In the genomic region with DNA sequence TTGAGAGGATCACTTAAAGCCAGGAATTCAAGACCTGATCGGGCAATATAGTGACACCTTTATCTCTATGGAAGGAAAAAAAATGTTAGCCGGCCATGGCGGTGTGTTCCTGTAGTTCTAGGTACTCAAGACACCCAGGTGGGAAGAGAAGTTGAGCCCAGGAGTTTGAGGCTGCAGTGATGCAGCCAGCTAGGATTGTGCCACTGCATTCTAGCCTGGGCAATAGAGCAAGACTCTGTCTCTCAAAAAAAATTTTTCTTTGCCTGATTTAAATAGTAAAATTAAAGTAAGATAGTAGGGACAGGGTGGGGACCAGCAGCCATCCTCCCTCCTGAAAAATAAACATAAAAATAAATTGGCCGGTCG, we compare ENCODE assay signal across 1 cellular context.
TF ChIP-seq lines count a peak whose summit lies in the region.

No MANE protein-coding gene starts in this region.

TF ChIP-seq in HepG2, 621 proteins besides CTCF, POLR2A, EP300 and RAD21:
- TF ChIP-seq ZBTB8A (CRISPR knock-in tag; IDR thresholded peaks at IDR 0.05; ENCODE audit: borderline replicate concordance, low read depth) (no peak), JUND (CRISPR knock-in tag; IDR thresholded peaks at IDR 0.05) (no peak), ZNF350 (CRISPR knock-in tag; IDR thresholded peaks at IDR 0.05; ENCODE audit: borderline replicate concordance, low read depth) (0 out of 2 replicates have a peak, but pooled peaks have one; percentile 22), SAP130 (CRISPR knock-in tag; IDR thresholded peaks at IDR 0.05; ENCODE audit: low read depth) (no peak), ZNF260 (CRISPR knock-in tag; IDR thresholded peaks at IDR 0.05; ENCODE audit: borderline replicate concordance, low read depth) (no peak), TSC22D2 (CRISPR knock-in tag; IDR thresholded peaks at IDR 0.05; ENCODE audit: borderline replicate concordance) (no peak)
- TF ChIP-seq, protein P1, sequence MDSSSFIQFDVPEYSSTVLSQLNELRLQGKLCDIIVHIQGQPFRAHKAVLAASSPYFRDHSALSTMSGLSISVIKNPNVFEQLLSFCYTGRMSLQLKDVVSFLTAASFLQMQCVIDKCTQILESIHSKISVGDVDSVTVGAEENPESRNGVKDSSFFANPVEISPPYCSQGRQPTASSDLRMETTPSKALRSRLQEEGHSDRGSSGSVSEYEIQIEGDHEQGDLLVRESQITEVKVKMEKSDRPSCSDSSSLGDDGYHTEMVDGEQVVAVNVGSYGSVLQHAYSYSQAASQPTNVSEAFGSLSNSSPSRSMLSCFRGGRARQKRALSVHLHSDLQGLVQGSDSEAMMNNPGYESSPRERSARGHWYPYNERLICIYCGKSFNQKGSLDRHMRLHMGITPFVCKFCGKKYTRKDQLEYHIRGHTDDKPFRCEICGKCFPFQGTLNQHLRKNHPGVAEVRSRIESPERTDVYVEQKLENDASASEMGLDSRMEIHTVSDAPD (CRISPR knock-in tag; IDR thresholded peaks at IDR 0.05), result no peak
